ENCODE assay signal across 1 cellular context in the genomic region with DNA sequence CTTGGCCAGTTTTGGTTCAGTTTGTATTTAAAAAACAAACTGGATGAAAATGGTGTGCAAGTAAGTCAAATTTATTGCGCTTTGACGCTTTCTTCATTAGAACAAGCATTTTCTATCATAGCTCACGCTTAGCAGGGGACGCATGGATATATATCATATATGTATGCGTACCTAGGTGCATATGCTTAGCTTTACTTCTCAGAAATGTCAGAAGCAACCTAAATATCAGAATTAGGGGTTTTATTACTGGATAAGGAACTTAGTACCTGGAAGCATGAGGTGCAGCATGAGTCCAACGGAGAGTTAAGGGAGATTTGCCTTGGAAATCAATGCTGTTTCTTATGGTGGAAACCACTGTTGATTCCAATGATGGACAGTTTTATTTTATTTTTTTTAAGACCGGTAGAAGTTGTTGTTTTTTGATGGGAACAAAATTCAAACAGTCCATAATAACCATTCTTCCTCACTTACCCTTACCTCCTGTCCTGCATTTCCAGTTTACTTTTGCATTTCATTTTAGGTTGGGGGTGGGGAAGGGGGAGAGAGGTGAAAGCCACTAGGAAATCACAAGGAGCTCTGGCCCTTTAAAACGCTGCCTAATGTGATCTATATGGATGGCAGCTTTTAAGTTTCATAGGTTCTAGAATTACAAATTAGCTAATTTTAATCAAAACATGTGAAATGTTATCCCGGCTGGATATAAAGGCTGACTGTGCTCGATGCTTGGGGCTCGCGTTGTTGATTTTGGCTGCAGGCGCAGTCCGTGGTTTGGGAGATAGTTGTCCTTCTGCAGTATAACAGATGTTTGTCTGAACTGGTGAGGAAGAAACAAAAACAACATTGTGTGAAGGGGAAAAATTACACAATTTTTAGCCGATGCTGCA.
TF ChIP-seq lines count a peak whose summit lies in the region.

No MANE protein-coding gene starts in this region.

TF ChIP-seq in H1, 55 proteins besides CTCF, POLR2A, EP300 and RAD21:
- no peak for TF ChIP-seq SIN3A (conservative IDR thresholded peaks at IDR 0.05 in 1 of 2, IDR thresholded peaks at IDR 0.05 in 1 of 2; ENCODE audit: low read depth in 1 of 2, low read length in 2 of 2)
- no peak for TF ChIP-seq CBX5 (IDR thresholded peaks at IDR 0.05; ENCODE audit: low read depth, low read length)
- TF ChIP-seq, protein P1, sequence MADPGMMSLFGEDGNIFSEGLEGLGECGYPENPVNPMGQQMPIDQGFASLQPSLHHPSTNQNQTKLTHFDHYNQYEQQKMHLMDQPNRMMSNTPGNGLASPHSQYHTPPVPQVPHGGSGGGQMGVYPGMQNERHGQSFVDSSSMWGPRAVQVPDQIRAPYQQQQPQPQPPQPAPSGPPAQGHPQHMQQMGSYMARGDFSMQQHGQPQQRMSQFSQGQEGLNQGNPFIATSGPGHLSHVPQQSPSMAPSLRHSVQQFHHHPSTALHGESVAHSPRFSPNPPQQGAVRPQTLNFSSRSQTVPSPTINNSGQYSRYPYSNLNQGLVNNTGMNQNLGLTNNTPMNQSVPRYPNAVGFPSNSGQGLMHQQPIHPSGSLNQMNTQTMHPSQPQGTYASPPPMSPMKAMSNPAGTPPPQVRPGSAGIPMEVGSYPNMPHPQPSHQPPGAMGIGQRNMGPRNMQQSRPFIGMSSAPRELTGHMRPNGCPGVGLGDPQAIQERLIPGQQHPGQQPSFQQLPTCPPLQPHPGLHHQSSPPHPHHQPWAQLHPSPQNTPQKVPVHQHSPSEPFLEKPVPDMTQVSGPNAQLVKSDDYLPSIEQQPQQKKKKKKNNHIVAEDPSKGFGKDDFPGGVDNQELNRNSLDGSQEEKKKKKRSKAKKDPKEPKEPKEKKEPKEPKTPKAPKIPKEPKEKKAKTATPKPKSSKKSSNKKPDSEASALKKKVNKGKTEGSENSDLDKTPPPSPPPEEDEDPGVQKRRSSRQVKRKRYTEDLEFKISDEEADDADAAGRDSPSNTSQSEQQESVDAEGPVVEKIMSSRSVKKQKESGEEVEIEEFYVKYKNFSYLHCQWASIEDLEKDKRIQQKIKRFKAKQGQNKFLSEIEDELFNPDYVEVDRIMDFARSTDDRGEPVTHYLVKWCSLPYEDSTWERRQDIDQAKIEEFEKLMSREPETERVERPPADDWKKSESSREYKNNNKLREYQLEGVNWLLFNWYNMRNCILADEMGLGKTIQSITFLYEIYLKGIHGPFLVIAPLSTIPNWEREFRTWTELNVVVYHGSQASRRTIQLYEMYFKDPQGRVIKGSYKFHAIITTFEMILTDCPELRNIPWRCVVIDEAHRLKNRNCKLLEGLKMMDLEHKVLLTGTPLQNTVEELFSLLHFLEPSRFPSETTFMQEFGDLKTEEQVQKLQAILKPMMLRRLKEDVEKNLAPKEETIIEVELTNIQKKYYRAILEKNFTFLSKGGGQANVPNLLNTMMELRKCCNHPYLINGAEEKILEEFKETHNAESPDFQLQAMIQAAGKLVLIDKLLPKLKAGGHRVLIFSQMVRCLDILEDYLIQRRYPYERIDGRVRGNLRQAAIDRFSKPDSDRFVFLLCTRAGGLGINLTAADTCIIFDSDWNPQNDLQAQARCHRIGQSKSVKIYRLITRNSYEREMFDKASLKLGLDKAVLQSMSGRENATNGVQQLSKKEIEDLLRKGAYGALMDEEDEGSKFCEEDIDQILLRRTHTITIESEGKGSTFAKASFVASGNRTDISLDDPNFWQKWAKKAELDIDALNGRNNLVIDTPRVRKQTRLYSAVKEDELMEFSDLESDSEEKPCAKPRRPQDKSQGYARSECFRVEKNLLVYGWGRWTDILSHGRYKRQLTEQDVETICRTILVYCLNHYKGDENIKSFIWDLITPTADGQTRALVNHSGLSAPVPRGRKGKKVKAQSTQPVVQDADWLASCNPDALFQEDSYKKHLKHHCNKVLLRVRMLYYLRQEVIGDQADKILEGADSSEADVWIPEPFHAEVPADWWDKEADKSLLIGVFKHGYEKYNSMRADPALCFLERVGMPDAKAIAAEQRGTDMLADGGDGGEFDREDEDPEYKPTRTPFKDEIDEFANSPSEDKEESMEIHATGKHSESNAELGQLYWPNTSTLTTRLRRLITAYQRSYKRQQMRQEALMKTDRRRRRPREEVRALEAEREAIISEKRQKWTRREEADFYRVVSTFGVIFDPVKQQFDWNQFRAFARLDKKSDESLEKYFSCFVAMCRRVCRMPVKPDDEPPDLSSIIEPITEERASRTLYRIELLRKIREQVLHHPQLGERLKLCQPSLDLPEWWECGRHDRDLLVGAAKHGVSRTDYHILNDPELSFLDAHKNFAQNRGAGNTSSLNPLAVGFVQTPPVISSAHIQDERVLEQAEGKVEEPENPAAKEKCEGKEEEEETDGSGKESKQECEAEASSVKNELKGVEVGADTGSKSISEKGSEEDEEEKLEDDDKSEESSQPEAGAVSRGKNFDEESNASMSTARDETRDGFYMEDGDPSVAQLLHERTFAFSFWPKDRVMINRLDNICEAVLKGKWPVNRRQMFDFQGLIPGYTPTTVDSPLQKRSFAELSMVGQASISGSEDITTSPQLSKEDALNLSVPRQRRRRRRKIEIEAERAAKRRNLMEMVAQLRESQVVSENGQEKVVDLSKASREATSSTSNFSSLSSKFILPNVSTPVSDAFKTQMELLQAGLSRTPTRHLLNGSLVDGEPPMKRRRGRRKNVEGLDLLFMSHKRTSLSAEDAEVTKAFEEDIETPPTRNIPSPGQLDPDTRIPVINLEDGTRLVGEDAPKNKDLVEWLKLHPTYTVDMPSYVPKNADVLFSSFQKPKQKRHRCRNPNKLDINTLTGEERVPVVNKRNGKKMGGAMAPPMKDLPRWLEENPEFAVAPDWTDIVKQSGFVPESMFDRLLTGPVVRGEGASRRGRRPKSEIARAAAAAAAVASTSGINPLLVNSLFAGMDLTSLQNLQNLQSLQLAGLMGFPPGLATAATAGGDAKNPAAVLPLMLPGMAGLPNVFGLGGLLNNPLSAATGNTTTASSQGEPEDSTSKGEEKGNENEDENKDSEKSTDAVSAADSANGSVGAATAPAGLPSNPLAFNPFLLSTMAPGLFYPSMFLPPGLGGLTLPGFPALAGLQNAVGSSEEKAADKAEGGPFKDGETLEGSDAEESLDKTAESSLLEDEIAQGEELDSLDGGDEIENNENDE (IDR thresholded peaks at IDR 0.05; ENCODE audit: insufficient replicate concordance, low read length): no peak
- TF ChIP-seq TAF1 (IDR thresholded peaks at IDR 0.05; ENCODE audit: low read depth, low read length): no peak
- no peak for TF ChIP-seq TAF7 (optimal IDR thresholded peaks at IDR 0.05; ENCODE audit: borderline replicate concordance, low read depth, low read length)
- TF ChIP-seq, protein P2, sequence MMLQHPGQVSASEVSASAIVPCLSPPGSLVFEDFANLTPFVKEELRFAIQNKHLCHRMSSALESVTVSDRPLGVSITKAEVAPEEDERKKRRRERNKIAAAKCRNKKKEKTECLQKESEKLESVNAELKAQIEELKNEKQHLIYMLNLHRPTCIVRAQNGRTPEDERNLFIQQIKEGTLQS (IDR thresholded peaks at IDR 0.05; ENCODE audit: insufficient read depth, low read depth, low read length): no peak
- TF ChIP-seq, protein P3, sequence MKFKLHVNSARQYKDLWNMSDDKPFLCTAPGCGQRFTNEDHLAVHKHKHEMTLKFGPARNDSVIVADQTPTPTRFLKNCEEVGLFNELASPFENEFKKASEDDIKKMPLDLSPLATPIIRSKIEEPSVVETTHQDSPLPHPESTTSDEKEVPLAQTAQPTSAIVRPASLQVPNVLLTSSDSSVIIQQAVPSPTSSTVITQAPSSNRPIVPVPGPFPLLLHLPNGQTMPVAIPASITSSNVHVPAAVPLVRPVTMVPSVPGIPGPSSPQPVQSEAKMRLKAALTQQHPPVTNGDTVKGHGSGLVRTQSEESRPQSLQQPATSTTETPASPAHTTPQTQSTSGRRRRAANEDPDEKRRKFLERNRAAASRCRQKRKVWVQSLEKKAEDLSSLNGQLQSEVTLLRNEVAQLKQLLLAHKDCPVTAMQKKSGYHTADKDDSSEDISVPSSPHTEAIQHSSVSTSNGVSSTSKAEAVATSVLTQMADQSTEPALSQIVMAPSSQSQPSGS (IDR thresholded peaks at IDR 0.05; ENCODE audit: low read length): no peak
- TF ChIP-seq, protein P4, sequence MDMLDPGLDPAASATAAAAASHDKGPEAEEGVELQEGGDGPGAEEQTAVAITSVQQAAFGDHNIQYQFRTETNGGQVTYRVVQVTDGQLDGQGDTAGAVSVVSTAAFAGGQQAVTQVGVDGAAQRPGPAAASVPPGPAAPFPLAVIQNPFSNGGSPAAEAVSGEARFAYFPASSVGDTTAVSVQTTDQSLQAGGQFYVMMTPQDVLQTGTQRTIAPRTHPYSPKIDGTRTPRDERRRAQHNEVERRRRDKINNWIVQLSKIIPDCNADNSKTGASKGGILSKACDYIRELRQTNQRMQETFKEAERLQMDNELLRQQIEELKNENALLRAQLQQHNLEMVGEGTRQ (IDR thresholded peaks at IDR 0.05; ENCODE audit: low read length): no peak
- TF ChIP-seq RBBP5 (IDR thresholded peaks at IDR 0.05; ENCODE audit: borderline replicate concordance, low read depth, low read length): no peak
- TF ChIP-seq ASH2L (IDR thresholded peaks at IDR 0.05; ENCODE audit: low read length): no peak
- TF ChIP-seq EGR1 (IDR thresholded peaks at IDR 0.05; ENCODE audit: borderline replicate concordance, low read depth, low read length): no peak
- no peak for TF ChIP-seq JUND (IDR thresholded peaks at IDR 0.05; ENCODE audit: low read length)
- TF ChIP-seq HDAC2 (IDR thresholded peaks at IDR 0.05; ENCODE audit: borderline replicate concordance in 1 of 2, low read depth in 2 of 2, low read length in 2 of 2): no peak
- no peak for TF ChIP-seq SIX5 (IDR thresholded peaks at IDR 0.05; ENCODE audit: low read depth, low read length)
- TF ChIP-seq CBX8 (IDR thresholded peaks at IDR 0.05; ENCODE audit: borderline replicate concordance, low read depth, low read length): no peak
- no peak for TF ChIP-seq GTF2F1 (IDR thresholded peaks at IDR 0.05; ENCODE audit: borderline replicate concordance, low read depth, low read length)
- TF ChIP-seq TBP (IDR thresholded peaks at IDR 0.05; ENCODE audit: low read depth, low read length): no peak
